ENCODE assay signal across 7 cellular contexts in genomic region chr12:109115758-109116610, GRCh38. TPM values are rescaled to one million over a fixed set of nuclear protein-coding genes. Genes with fewer than 3 reads are reported as not detected.
A peak's percentile ranks its signal among the peaks of the same experiment; 100 is the strongest.
DNase-seq lines count a peak whose midpoint lies in the region; ATAC-seq and TF ChIP-seq lines count a peak whose summit lies in the region.

ACACB (plus strand) TSS chr12:109116587; CDS start chr12:109139406, 22,819 bp downstream.

- TF ChIP-seq POLR2A in body of pancreas (IDR thresholded peaks at IDR 0.05): peak; percentile 61 to 88 (median 85)
- TF ChIP-seq POLR2A in right lobe of liver (IDR thresholded peaks at IDR 0.05): peak; percentile 75

- peak within 1 kb of the TSS; percentile 88 to 96 (median 94) for H3K27ac ChIP-seq in body of pancreas
- H3K27ac ChIP-seq in right lobe of liver: peak within 1 kb of the TSS; percentile 68 to 84 (median 77)
- H3K27ac ChIP-seq in substantia nigra (ENCODE audit: low read depth, low read length, poor library complexity, severe bottlenecking): peak within 1 kb of the TSS; percentile 60

- intact Hi-C loops in body of pancreas (cut with DNase I): no loop called here
- intact Hi-C loops in right lobe of liver (cut with DNase I): no loop called here

- H3K27me3 ChIP-seq in body of pancreas: no peaks in the 10 kb centered on the region
- H3K27me3 ChIP-seq in right lobe of liver: no peaks in the 10 kb centered on the region

- peak; percentile 83 for ATAC-seq in body of pancreas
- ATAC-seq in right lobe of liver: peak; percentile 61 to 79 (median 66)
- ATAC-seq in GM21619 (IDR thresholded peaks at IDR 0.05; ENCODE audit: unreplicated experiment): no peak

- H3K4me3 ChIP-seq in body of pancreas: no peak within 1 kb of the TSS
- peak within 1 kb of the TSS in 2 of 3 donors; percentile 22 to 33 for H3K4me3 ChIP-seq in right lobe of liver

- H3K4me1 ChIP-seq in body of pancreas: peaks cover 88% of the 10 kb centered on the region
- peaks cover 0 to 77% (median 31%) of the 10 kb centered on the region in 4 donors for H3K4me1 ChIP-seq in right lobe of liver

- peak; percentile 80 for DNase-seq in NCI-H146 treated with DMSO at 0.1 percent for 48 hours (lab: John Stamatoyannopoulos, UW; ENCODE audit: unreplicated experiment)
- DNase-seq in body of pancreas: peak; percentile 89 to 96 (median 93)
- DNase-seq in right lobe of liver: peak; percentile 75 to 93 (median 86)
- DNase-seq in substantia nigra (lab: John Stamatoyannopoulos, UW): peak in 44 of 49 donors; percentile 12 to 89 (median 66)
- no peak for DNase-seq in activated CD4-positive, CD25-positive, alpha-beta regulatory T cell (lab: John Stamatoyannopoulos, UW)
- DNase-seq in NCI-H1694 treated with DMSO at 0.1 percent for 48 hours (lab: John Stamatoyannopoulos, UW): no peak

- 8 to 9% methylated on average over 11 to 14 of the region's 14 CpGs for WGBS in body of pancreas, 2 donors
- WGBS in right lobe of liver (ENCODE audit: insufficient coverage, low coverage, low lambda C conversion rate, missing lambda C conversion rate): 23% methylated on average over 14 of the region's 14 CpGs

- no peaks in the 10 kb centered on the region for H3K36me3 ChIP-seq in body of pancreas (replicated peaks in 1 of 2; ENCODE audit: insufficient read depth in 1 of 2, low read depth in 2 of 2)
- H3K36me3 ChIP-seq in right lobe of liver: no peaks in the 10 kb centered on the region

- TF ChIP-seq CTCF in body of pancreas (IDR thresholded peaks at IDR 0.05) (no peak), right lobe of liver (IDR thresholded peaks at IDR 0.05) (no peak)

- H3K9me3 ChIP-seq in body of pancreas (no peaks in the 10 kb centered on the region), right lobe of liver (no peaks in the 10 kb centered on the region)

RNA-seq across cellular contexts. Expression of gene ACACB, which starts in this region (rescaled TPM):
- total RNA-seq in body of pancreas: 100 to 1,000 TPM in 1 of 2 donors, 10 to 100 TPM in 1; 71.1 to 358 TPM
- 100 to 1,000 TPM; 107 to 237 (median 187) TPM for total RNA-seq in right lobe of liver

Comparison
In these comparisons a context has a peak if more than half of its experiments do, and no peak if none do; other contexts are left out.
1. DNase-seq: peak in NCI-H146 treated with DMSO at 0.1 percent for 48 hours (single experiment), body of pancreas (4 of 4), right lobe of liver (3 of 3) and substantia nigra (44 of 49); none in activated CD4-positive, CD25-positive, alpha-beta regulatory T cell (0 of 4) and NCI-H1694 treated with DMSO at 0.1 percent for 48 hours (single experiment).
2. H3K4me3 ChIP-seq: peak in right lobe of liver (2 of 3); none in body of pancreas (0 of 2).
3. Peak in every context shown above with its lines, with median percentiles within 50 percentile points of each other: H3K27ac ChIP-seq.